ENCODE assay signal across 28 cellular contexts in the genomic region with DNA sequence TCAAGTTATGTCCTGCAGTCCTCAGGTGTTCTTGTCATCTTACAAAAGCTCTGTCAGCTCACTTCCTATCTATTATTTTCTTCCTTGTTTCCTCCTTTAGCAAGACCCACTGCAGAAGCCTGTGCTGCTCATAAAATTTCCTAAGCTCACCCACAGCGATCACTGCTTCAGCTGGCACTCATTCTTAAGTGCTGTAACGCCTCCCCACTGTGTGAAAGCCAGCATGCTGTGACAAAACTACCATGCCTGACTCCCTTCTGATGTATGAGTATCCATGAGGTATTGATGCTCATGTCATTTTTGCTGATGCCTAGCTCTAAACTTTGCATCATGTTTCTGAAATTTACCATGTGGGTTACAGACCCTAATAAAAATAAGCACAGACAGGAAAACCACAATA. TPM values are rescaled to one million over a fixed set of nuclear protein-coding genes. Genes with fewer than 3 reads are reported as not detected.
"Had no signal": no experiment of that assay in that cellular context is flagged by ENCODE, and none has a peak within 500 bp of the region (broad histone marks: within the 10 kb centered on the region; RNA-seq: fewer than 3 reads in every experiment).

No MANE protein-coding gene starts in this region.

- H3K27ac ChIP-seq: brain microvascular endothelial cell, colonic mucosa, foreskin keratinocyte, psoas muscle, skin epidermis, transverse colon, vagina had no signal

- H3K27ac Mint-ChIP-seq: activated B cell treated with CpG ODN at 0.5 μM for 24 hours; activated CD8-positive, alpha-beta T cell treated with anti-CD3 and anti-CD28 coated beads, Interleukin-2, amount 10 ng/mL, durations not matched to agents 7 days and 5 days; memory B cell; naive B cell; stimulated activated naive CD8-positive, alpha-beta T cell treated with anti-CD3 and anti-CD28 coated beads, Interleukin-15, Interleukin-2, amounts not matched to agents 100 ng/mL and 50 ng/mL, for 24 hours; T-helper 2 cell treated with Interferon-gamma antibody and Interleukin-4, amounts not matched to agents 5 μg/mL and 100 μg/mL, for 36 hours had no signal

- H3K9me3 Mint-ChIP-seq: stimulated activated naive CD8-positive, alpha-beta T cell treated with anti-CD3 and anti-CD28 coated beads, Interleukin-15, Interleukin-2, amounts not matched to agents 100 ng/mL and 50 ng/mL, for 24 hours had no signal

- H3K27me3 ChIP-seq: brain microvascular endothelial cell, colonic mucosa, foreskin keratinocyte, transverse colon, vagina had no signal

- H3K4me1 ChIP-seq: colonic mucosa, foreskin keratinocyte, psoas muscle, transverse colon, vagina had no signal

- H3K4me3 ChIP-seq: colonic mucosa, mucosa of descending colon, psoas muscle, skin epidermis, transverse colon, vagina had no signal

- DNase-seq: activated B cell treated with CpG ODN at 0.5 μM for 24 hours; activated CD4-positive, alpha-beta T cell treated with anti-CD3 and anti-CD28 coated beads for 48 hours; activated CD8-positive, alpha-beta T cell treated with anti-CD3 and anti-CD28 coated beads, Interleukin-2, amount 10 ng/mL, durations not matched to agents 7 days and 5 days; activated effector memory CD4-positive, alpha-beta T cell treated with anti-CD3 and anti-CD28 coated beads, Interleukin-2, amount 50 U/mL, for 16 hours; activated naive CD4-positive, alpha-beta T cell treated with anti-CD3 and anti-CD28 coated beads, Interleukin-2, amount 50 U/mL, for 16 hours; activated T-cell treated with anti-CD3 and anti-CD28 coated beads, Interleukin-2, amount 50 U/mL, for 4 hours; aorta; brain microvascular endothelial cell; colonic mucosa; foreskin keratinocyte; glutamatergic neuron; hypothalamus; kidney glomerular epithelial cell; mucosa of descending colon; naive B cell; psoas muscle; right cardiac atrium; stimulated activated CD4-positive, alpha-beta T cell treated with anti-CD3 and anti-CD28 coated beads, Interleukin-15, amount 100 ng/mL, for 24 hours; stimulated activated CD4-positive, alpha-beta T cell treated with anti-CD3 and anti-CD28 coated beads, Interleukin-2, amount 100 ng/mL, for 48 hours; transverse colon had no signal

- H3K36me3 Mint-ChIP-seq: memory B cell, naive B cell had no signal

- H3K36me3 ChIP-seq: brain microvascular endothelial cell, colonic mucosa, transverse colon, vagina had no signal

- H3K27me3 Mint-ChIP-seq: activated B cell treated with CpG ODN at 0.5 μM for 24 hours; central memory CD8-positive, alpha-beta T cell; memory B cell; naive B cell; stimulated activated naive CD8-positive, alpha-beta T cell treated with anti-CD3 and anti-CD28 coated beads, Interleukin-15, Interleukin-2, amounts not matched to agents 100 ng/mL and 50 ng/mL, for 24 hours had no signal

- H3K4me1 Mint-ChIP-seq: activated B cell treated with CpG ODN at 0.5 μM for 24 hours; central memory CD8-positive, alpha-beta T cell; memory B cell; naive B cell had no signal

- H3K4me3 Mint-ChIP-seq: activated B cell treated with CpG ODN at 0.5 μM for 24 hours; activated CD8-positive, alpha-beta T cell treated with anti-CD3 and anti-CD28 coated beads, Interleukin-2, amount 10 ng/mL, durations not matched to agents 7 days and 5 days; activated T-cell treated with anti-CD3 and anti-CD28 coated beads, Interleukin-2, amount 50 U/mL, for 4 hours; central memory CD8-positive, alpha-beta T cell; memory B cell; naive B cell; stimulated activated naive CD8-positive, alpha-beta T cell treated with anti-CD3 and anti-CD28 coated beads, Interleukin-15, Interleukin-2, amounts not matched to agents 100 ng/mL and 50 ng/mL, for 24 hours; T-helper 2 cell treated with Interferon-gamma antibody and Interleukin-4, amounts not matched to agents 5 μg/mL and 100 μg/mL, for 36 hours had no signal

- ATAC-seq: activated CD8-positive, alpha-beta T cell treated with anti-CD3 and anti-CD28 coated beads, Interleukin-2, amount 10 ng/mL, durations not matched to agents 7 days and 5 days; activated T-cell treated with anti-CD3 and anti-CD28 coated beads, Interleukin-2, amount 50 U/mL, for 4 hours; foreskin keratinocyte; mucosa of descending colon; psoas muscle; right cardiac atrium had no signal

- H3K9me3 ChIP-seq: colonic mucosa, vagina had no signal

RNA-seq across cellular contexts. Expression of a gene that starts 41.5 kb away (rescaled TPM):
- total RNA-seq: activated B cell treated with CpG ODN at 0.5 μM for 24 hours; activated CD8-positive, alpha-beta T cell treated with anti-CD3 and anti-CD28 coated beads, Interleukin-2, amount 10 ng/mL, durations not matched to agents 7 days and 5 days; activated T-cell treated with anti-CD3 and anti-CD28 coated beads, Interleukin-2, amount 50 U/mL, for 4 hours; colonic mucosa; epithelial cell of proximal tubule; fibroblast of lung; foreskin keratinocyte had no signal
- polyA plus RNA-seq: foreskin keratinocyte had no signal
